ENCODE assay signal across 8 cellular contexts in the genomic region with DNA sequence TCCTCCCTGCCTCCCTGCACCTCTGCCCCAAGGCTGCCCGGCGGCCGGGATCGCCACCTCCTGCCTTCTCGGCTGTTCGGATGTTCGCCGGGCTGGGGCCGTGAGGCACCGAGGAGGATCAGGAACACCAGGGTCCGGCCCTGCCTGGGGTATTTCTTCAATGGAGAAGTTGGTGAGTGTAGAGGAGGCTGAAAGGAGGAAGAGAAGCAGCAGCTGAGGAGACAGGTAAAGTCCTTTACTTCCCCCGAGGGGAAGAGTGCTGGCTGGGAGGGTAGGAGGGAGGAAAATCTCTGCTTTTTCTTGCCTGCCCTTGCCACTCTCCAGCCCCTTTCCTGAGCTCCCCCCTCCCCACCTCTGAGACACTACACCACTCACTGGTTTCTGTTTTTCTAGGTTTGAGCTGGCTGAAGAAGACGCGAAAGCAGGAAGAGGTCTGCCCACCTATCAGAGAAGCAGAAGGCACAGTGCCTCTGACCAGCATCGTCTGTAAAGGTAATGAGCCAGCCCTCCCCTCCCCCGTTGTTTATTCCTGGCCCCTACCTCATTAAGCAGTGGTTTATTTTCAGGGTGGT. TPM values are rescaled to one million over a fixed set of nuclear protein-coding genes. Genes with fewer than 3 reads are reported as not detected.
DNase-seq lines count a peak whose midpoint lies in the region; ATAC-seq, FAIRE-seq and TF ChIP-seq lines count a peak whose summit lies in the region.

No MANE protein-coding gene starts in this region.

- no peaks in the 10 kb centered on the region for H3K9me3 Mint-ChIP-seq in CD4-positive, CD25-positive, alpha-beta regulatory T cell

- intact Hi-C loops in lower lobe of right lung (cut with DNase I), result no loop called here

- peaks cover 11 to 68% (median 53%) of the 10 kb centered on the region in 4 donors for H3K4me1 Mint-ChIP-seq in CD4-positive, CD25-positive, alpha-beta regulatory T cell

- TF ChIP-seq CTCF in bronchial epithelial cell (IDR thresholded peaks at IDR 0.05; ENCODE audit: insufficient read depth, low read length, severe bottlenecking) (no peak), lower lobe of right lung (IDR thresholded peaks at IDR 0.05) (no peak), thoracic aorta (IDR thresholded peaks at IDR 0.05) (no peak)

- peaks cover 19% of the 10 kb centered on the region for H3K36me3 Mint-ChIP-seq in CD4-positive, CD25-positive, alpha-beta regulatory T cell

- H3K27me3 Mint-ChIP-seq in CD4-positive, CD25-positive, alpha-beta regulatory T cell, result no peaks in the 10 kb centered on the region

- no peak overlapping the region for H3K4me3 Mint-ChIP-seq in CD4-positive, CD25-positive, alpha-beta regulatory T cell

- H3K4me3 ChIP-seq in CD4-positive, CD25-positive, alpha-beta regulatory T cell (ENCODE audit: low read depth, low read length), result peak overlapping the region; percentile 90
- H3K4me3 ChIP-seq in SJCRH30, result peak overlapping the region; percentile 84
- peak overlapping the region; percentile 90 for H3K4me3 ChIP-seq in bronchial epithelial cell (ENCODE audit: low read depth, low read length)
- peak overlapping the region; percentile 93 for H3K4me3 ChIP-seq in lower lobe of right lung
- H3K4me3 ChIP-seq in thoracic aorta, result peak overlapping the region; percentile 94

- H3K27ac Mint-ChIP-seq in CD4-positive, CD25-positive, alpha-beta regulatory T cell, result peak overlapping the region in 2 of 3 donors; percentile 74 to 94

- FAIRE-seq in bronchial epithelial cell (lab: Jason Lieb, UNC), result no peak

- H3K9me3 ChIP-seq in CD4-positive, CD25-positive, alpha-beta regulatory T cell (ENCODE audit: control insufficient read depth in 2 of 2, low read length in 2 of 2), result no peaks in the 10 kb centered on the region
- H3K9me3 ChIP-seq in SJCRH30 (replicated peaks), result no peaks in the 10 kb centered on the region
- H3K9me3 ChIP-seq in lower lobe of right lung, result no peaks in the 10 kb centered on the region
- H3K9me3 ChIP-seq in thoracic aorta, result no peaks in the 10 kb centered on the region

- H3K4me1 ChIP-seq in CD4-positive, CD25-positive, alpha-beta regulatory T cell (ENCODE audit: control insufficient read depth, insufficient read depth, low read length, poor library complexity, severe bottlenecking), result peaks cover 55% of the 10 kb centered on the region
- H3K4me1 ChIP-seq in SJCRH30 (peaks cover 8% of the 10 kb centered on the region), lower lobe of right lung (peaks cover 32% of the 10 kb centered on the region), thoracic aorta (ENCODE audit: control insufficient read depth in 1 of 2, low read depth in 2 of 2) (peaks cover 20 to 35% of the 10 kb centered on the region in 2 donors)

- no peak for ATAC-seq in CD4-positive, CD25-positive, alpha-beta regulatory T cell (ENCODE audit: low read depth in 2 of 2)
- ATAC-seq in GM19035 (IDR thresholded peaks at IDR 0.05; ENCODE audit: unreplicated experiment) (peak; percentile 37), HG03139 (IDR thresholded peaks at IDR 0.05; ENCODE audit: unreplicated experiment) (peak; percentile 33), lower lobe of right lung (no peak), thoracic aorta (ENCODE audit: insufficient number of reproducible peaks, low FRiP score, low read depth) (no peak)

- peak overlapping the region; percentile 89 for H3K27ac ChIP-seq in CD4-positive, CD25-positive, alpha-beta regulatory T cell (ENCODE audit: insufficient read depth, low read length, poor library complexity, severe bottlenecking)
- H3K27ac ChIP-seq in SJCRH30 (peak overlapping the region; percentile 14; the same call in 1 of the 2 replicates), lower lobe of right lung (peak overlapping the region; percentile 87), thoracic aorta (peak overlapping the region; percentile 76)

- peaks cover 21% of the 10 kb centered on the region for H3K36me3 ChIP-seq in CD4-positive, CD25-positive, alpha-beta regulatory T cell (ENCODE audit: control insufficient read depth, insufficient read depth, low read length)
- H3K36me3 ChIP-seq in SJCRH30, result peaks cover under 1% of the 10 kb centered on the region
- H3K36me3 ChIP-seq in bronchial epithelial cell (ENCODE audit: control insufficient read depth, insufficient read depth, low read length), result peaks cover 3% of the 10 kb centered on the region
- H3K36me3 ChIP-seq in lower lobe of right lung, result peaks cover 25% of the 10 kb centered on the region
- H3K36me3 ChIP-seq in thoracic aorta, result no peaks in the 10 kb centered on the region

- no peaks in the 10 kb centered on the region for H3K27me3 ChIP-seq in CD4-positive, CD25-positive, alpha-beta regulatory T cell (ENCODE audit: control insufficient read depth, insufficient read depth, low read length)
- H3K27me3 ChIP-seq in SJCRH30, result no peaks in the 10 kb centered on the region
- no peaks in the 10 kb centered on the region for H3K27me3 ChIP-seq in bronchial epithelial cell (ENCODE audit: control insufficient read depth, insufficient read depth, low read length)
- H3K27me3 ChIP-seq in lower lobe of right lung (ENCODE audit: low read depth), result no peaks in the 10 kb centered on the region
- no peaks in the 10 kb centered on the region for H3K27me3 ChIP-seq in thoracic aorta (replicated peaks; ENCODE audit: insufficient read depth)

- peak; percentile 19 to 84 (median 45) for DNase-seq in CD4-positive, CD25-positive, alpha-beta regulatory T cell
- DNase-seq in SJCRH30 (peak in 1 of 2 experiments; percentile 70), bronchial epithelial cell (ENCODE audit: low read depth) (peak; percentile 45), lower lobe of right lung (no peak), thoracic aorta (ENCODE audit: low spot score) (no peak), NCI-H2081 (lab: John Stamatoyannopoulos, UW) (no peak)

RNA-seq across cellular contexts. Expression of gene ASB7, which starts 0.5 kb away (rescaled TPM):
- 20.3 TPM for total RNA-seq in CD4-positive, CD25-positive, alpha-beta regulatory T cell
- 10 to 100 TPM; 10.5 to 14.9 (median 12.7) TPM for polyA plus RNA-seq in CD4-positive, CD25-positive, alpha-beta regulatory T cell
- 14.9 and 16.2 TPM in 2 replicates for total RNA-seq in SJCRH30 (2014; rRNA removed; shearing (Covaris generic))
- 12.6 and 13.6 TPM in 2 replicates for total RNA-seq in bronchial epithelial cell
- 14.3 TPM for total RNA-seq in lower lobe of right lung
- total RNA-seq in thoracic aorta, result 10 to 100 TPM in 1 of 2 donors, 1 to 10 TPM in 1; 6.0 to 12.8 TPM

RNA-seq across cellular contexts. Expression of gene LINS1, which starts 0.9 kb away (rescaled TPM):
- 62.5 TPM for total RNA-seq in CD4-positive, CD25-positive, alpha-beta regulatory T cell
- 10 to 100 TPM; 37.8 to 62.8 (median 54.4) TPM for polyA plus RNA-seq in CD4-positive, CD25-positive, alpha-beta regulatory T cell
- total RNA-seq in SJCRH30 (2014; rRNA removed; shearing (Covaris generic)), result 21.6 and 27.8 TPM in 2 replicates
- total RNA-seq in bronchial epithelial cell (7.6 and 7.8 TPM in 2 replicates), lower lobe of right lung (18.8 TPM), thoracic aorta (10 to 100 TPM in 1 of 2 donors, 1 to 10 TPM in 1; 5.4 to 29.3 TPM)

Comparison
In these comparisons a context has a peak if more than half of its experiments do, and no peak if none do; other contexts are left out.
1. ATAC-seq: peak in GM19035 (single experiment) and HG03139 (single experiment); none in CD4-positive, CD25-positive, alpha-beta regulatory T cell (0 of 2), lower lobe of right lung (0 of 2) and thoracic aorta (single experiment).
2. DNase-seq: peak in CD4-positive, CD25-positive, alpha-beta regulatory T cell (3 of 3) and bronchial epithelial cell (single experiment); none in lower lobe of right lung (single experiment), thoracic aorta (single experiment) and NCI-H2081 (0 of 2).
3. H3K27ac ChIP-seq: peak in every context shown above with its lines; median percentile 89 in CD4-positive, CD25-positive, alpha-beta regulatory T cell; 87 in lower lobe of right lung; 76 in thoracic aorta; 14 in SJCRH30.
4. Peak in every context shown above with its lines, with median percentiles within 50 percentile points of each other: H3K4me3 ChIP-seq.